1 cellular context compared by ENCODE assay signal in the genomic region with DNA sequence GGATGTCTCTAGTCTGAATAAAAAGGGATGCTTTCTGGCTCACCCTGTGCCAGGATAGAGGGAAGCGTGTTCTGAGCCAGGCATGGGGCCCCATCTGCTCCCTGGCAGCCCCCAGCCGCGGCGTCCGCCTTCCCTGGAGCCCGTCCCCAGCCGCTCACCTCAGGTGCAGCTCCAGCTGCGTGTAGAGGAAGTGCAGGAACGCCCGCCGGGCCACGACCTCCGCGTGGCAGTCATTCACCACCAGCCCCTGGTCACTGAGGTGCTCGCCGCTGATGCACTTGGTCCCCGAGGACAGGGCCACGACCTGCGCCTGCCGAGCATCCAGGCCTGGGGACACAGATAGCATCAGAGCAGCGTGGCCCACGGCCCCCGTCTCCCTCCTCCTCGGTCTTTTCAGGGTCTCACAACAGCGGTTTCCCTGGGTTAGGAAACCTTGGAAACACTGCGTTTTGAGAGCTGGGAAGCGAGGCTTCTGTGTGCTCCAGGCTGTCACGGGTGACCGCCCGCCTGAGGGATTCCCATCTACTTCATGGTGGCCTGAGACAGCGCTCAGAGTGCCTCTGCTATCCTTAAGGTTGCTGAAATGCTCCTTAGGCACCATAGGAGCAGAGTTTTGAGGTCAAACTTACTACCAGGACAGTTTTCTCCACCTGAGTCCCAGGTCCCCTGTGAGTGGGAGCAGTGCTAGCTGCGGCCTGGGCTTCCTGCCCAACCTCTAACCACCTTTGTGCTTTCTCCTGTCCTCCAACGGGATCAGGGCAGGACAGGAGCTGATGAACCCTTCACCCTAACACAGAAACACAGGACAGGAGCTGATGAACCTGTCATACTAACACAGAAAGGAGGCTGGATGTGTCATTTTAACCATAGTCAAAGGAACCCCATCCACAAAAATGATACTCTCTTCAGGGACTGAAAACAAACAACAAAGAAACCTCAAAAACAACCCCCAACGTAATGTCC.
TF ChIP-seq lines count a peak whose summit lies in the region.

No MANE protein-coding gene starts in this region.

TF ChIP-seq in H1, 55 proteins besides CTCF, POLR2A, EP300 and RAD21 (continued from another document):
- no peak for TF ChIP-seq POLR2AphosphoS5 (IDR thresholded peaks at IDR 0.05; ENCODE audit: low read depth, low read length)
